In the genomic region with DNA sequence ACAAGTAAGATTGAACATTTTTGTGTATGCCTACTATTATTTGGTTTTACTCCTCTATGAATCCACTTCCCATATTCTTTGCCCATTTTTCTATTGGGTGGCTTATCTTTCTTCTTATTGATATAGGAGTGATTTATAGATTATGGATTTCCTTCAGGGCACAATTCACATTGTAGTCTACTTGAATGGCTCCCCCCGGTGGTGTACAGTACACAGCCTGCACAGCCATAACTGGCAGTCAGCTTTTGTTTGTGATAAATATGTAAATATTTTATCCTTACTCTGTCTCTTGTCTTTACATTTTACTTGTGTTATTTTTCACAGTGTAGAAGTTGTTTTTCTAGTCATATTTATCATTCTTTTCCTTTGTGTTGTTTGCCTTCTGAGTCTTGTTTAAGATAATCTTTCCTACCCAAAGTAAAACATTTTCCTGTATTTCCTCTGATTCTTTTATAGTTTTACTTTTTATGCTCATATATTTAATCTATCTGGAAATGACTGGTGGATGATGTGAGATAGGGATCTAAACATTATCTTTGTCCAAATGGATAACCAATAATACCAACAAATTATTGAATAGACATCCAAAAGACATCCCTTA, we compare ENCODE assay signal across 8 cellular contexts. TPM values are rescaled to one million over a fixed set of nuclear protein-coding genes. Genes with fewer than 3 reads are reported as not detected.
A peak's percentile ranks its signal among the peaks of the same experiment; 100 is the strongest.
DNase-seq lines count a peak whose midpoint lies in the region; ATAC-seq and TF ChIP-seq lines count a peak whose summit lies in the region.

No MANE protein-coding gene starts in this region.

- no peaks in the 10 kb centered on the region for H3K27me3 Mint-ChIP-seq in activated naive CD4-positive, alpha-beta T cell treated with anti-CD3 and anti-CD28 coated beads for 36 hours (ENCODE audit: low read depth)

- no peaks in the 10 kb centered on the region for H3K36me3 Mint-ChIP-seq in activated naive CD4-positive, alpha-beta T cell treated with anti-CD3 and anti-CD28 coated beads for 36 hours (ENCODE audit: low read depth)

- H3K4me3 ChIP-seq in ACC112 (ENCODE audit: low read depth, low read length) (no peak overlapping the region), HFF-Myc (replicated peaks; ENCODE audit: low read depth, low read length) (no peak overlapping the region), lower lobe of right lung (no peak overlapping the region)

- ATAC-seq in lower lobe of right lung (no peak), HG03432 (IDR thresholded peaks at IDR 0.05; ENCODE audit: unreplicated experiment) (no peak), GM18907 (IDR thresholded peaks at IDR 0.05; ENCODE audit: unreplicated experiment) (no peak)

- intact Hi-C loops in activated naive CD4-positive, alpha-beta T cell treated with anti-CD3 and anti-CD28 coated beads for 36 hours (cut with micrococcal nuclease), result loop anchor here (1.0 to 5.0 kb wide), 3 partner anchors 65 to 323 kb away; no protein-coding TSS in a partner anchor
- intact Hi-C loops in lower lobe of right lung (cut with DNase I), result no loop called here

- peak overlapping the region; percentile 40 for H2AFZ ChIP-seq in ACC112 (ENCODE audit: low read length, unreplicated experiment)

- no peaks in the 10 kb centered on the region for H3K4me1 ChIP-seq in ACC112 (ENCODE audit: control insufficient read depth, insufficient read depth, low read length, unreplicated experiment)
- no peaks in the 10 kb centered on the region for H3K4me1 ChIP-seq in lower lobe of right lung

- no peak overlapping the region for H3K27ac ChIP-seq in ACC112 (ENCODE audit: low read depth, low read length)
- no peak overlapping the region for H3K27ac ChIP-seq in lower lobe of right lung

- H3K4me1 Mint-ChIP-seq in activated naive CD4-positive, alpha-beta T cell treated with anti-CD3 and anti-CD28 coated beads for 36 hours (ENCODE audit: low read depth), result no peaks in the 10 kb centered on the region

- H3K27me3 ChIP-seq in ACC112 (ENCODE audit: insufficient read depth, low read length), result no peaks in the 10 kb centered on the region
- no peaks in the 10 kb centered on the region for H3K27me3 ChIP-seq in lower lobe of right lung (ENCODE audit: low read depth)

- peak; percentile 79 for TF ChIP-seq CTCF in HFF-Myc (IDR thresholded peaks at IDR 0.05; ENCODE audit: low read depth, low read length, missing control alignments)
- peak; percentile 52 for TF ChIP-seq CTCF in lower lobe of right lung (IDR thresholded peaks at IDR 0.05)

- H3K4me3 Mint-ChIP-seq in activated naive CD4-positive, alpha-beta T cell treated with anti-CD3 and anti-CD28 coated beads for 36 hours, result no peak overlapping the region

- no peak overlapping the region for H3K27ac Mint-ChIP-seq in activated naive CD4-positive, alpha-beta T cell treated with anti-CD3 and anti-CD28 coated beads for 36 hours

- no peaks in the 10 kb centered on the region for H3K9me3 ChIP-seq in lower lobe of right lung

- no peak for DNase-seq in HFF-Myc (ENCODE audit: extremely low read depth, low read depth)
- DNase-seq in activated naive CD4-positive, alpha-beta T cell treated with anti-CD3 and anti-CD28 coated beads for 36 hours, result peak; percentile 75
- no peak for DNase-seq in lower lobe of right lung
- DNase-seq in cerebellum (ENCODE audit: low spot score), result no peak
- no peak for DNase-seq in AML-193 (lab: John Stamatoyannopoulos, UW)

- H3K79me2 ChIP-seq in ACC112 (ENCODE audit: control insufficient read depth, insufficient read depth, low read length, unreplicated experiment), result no peaks in the 10 kb centered on the region

- H3K36me3 ChIP-seq in ACC112 (ENCODE audit: insufficient read depth, low read length) (no peaks in the 10 kb centered on the region), lower lobe of right lung (no peaks in the 10 kb centered on the region)

- CTCF ChIA-PET in activated naive CD4-positive, alpha-beta T cell treated with anti-CD3 and anti-CD28 coated beads for 36 hours (lab: Charles Lee), result interaction anchor here (0.9 to 3.0 kb wide), 5 partner anchors 38 to 147 kb away, joined by 3 to 21 read pairs (median 6); no protein-coding TSS in a partner anchor

- no peaks in the 10 kb centered on the region for H3K9me3 Mint-ChIP-seq in activated naive CD4-positive, alpha-beta T cell treated with anti-CD3 and anti-CD28 coated beads for 36 hours

RNA-seq across cellular contexts. Expression of a gene that starts 23.9 kb away (rescaled TPM):
- under 1 TPM; 0.42 to 0.62 TPM for total RNA-seq in activated naive CD4-positive, alpha-beta T cell treated with anti-CD3 and anti-CD28 coated beads for 36 hours
- total RNA-seq in lower lobe of right lung (140 TPM), cerebellum (41.8 TPM)

Comparison
In these comparisons a context has a peak if more than half of its experiments do, and no peak if none do; other contexts are left out.
1. RNA of a gene that starts 23.9 kb away (total RNA-seq): 140 TPM in lower lobe of right lung (single experiment) and 41.8 TPM in cerebellum (single experiment); 0.42 to 0.62 TPM in activated naive CD4-positive, alpha-beta T cell treated with anti-CD3 and anti-CD28 coated beads for 36 hours; every median in the first group is over 10 times any median in the second.